In genomic region chr3:134030801-134031619, GRCh38 we compare ENCODE assay signal across 25 cellular contexts. TPM values are rescaled to one million over a fixed set of nuclear protein-coding genes. Genes with fewer than 3 reads are reported as not detected.
DNase-seq lines count a peak whose midpoint lies in the region; ATAC-seq and TF ChIP-seq lines count a peak whose summit lies in the region.
"Had no signal": no experiment of that assay in that cellular context is flagged by ENCODE, and none has a peak within 500 bp of the region (broad histone marks: within the 10 kb centered on the region; RNA-seq: fewer than 3 reads in every experiment).

No MANE protein-coding gene starts in this region.

- H3K27ac ChIP-seq in right atrium auricular region, result no peak overlapping the region
- no peak overlapping the region for H3K27ac ChIP-seq in colonic mucosa
- H3K27ac ChIP-seq: testis had no signal

- intact Hi-C loops in cardiac septum (cut with DNase I), result loop anchor here (5.0 kb wide), 1 partner anchor 84 kb away; no protein-coding TSS in a partner anchor
- intact Hi-C loops in colonic mucosa (cut with DNase I), result no loop called here

- H3K36me3 ChIP-seq in right atrium auricular region, result no peaks in the 10 kb centered on the region
- no peaks in the 10 kb centered on the region for H3K36me3 ChIP-seq in colonic mucosa

- H3K27me3 Mint-ChIP-seq in nephron (ENCODE audit: low read depth), result peaks cover 63% of the 10 kb centered on the region

- H3K9me3 ChIP-seq in right atrium auricular region, result no peaks in the 10 kb centered on the region
- H3K9me3 ChIP-seq in colonic mucosa, result no peaks in the 10 kb centered on the region
- H3K9me3 ChIP-seq: A549, testis had no signal

- H3K4me1 Mint-ChIP-seq in nephron, result peaks cover 17% of the 10 kb centered on the region
- H3K4me1 Mint-ChIP-seq: central memory CD8-positive, alpha-beta T cell had no signal

- TF ChIP-seq CTCF in right atrium auricular region (IDR thresholded peaks at IDR 0.05) (no peak), colonic mucosa (IDR thresholded peaks at IDR 0.05) (no peak), nephron (IDR thresholded peaks at IDR 0.05; ENCODE audit: unreplicated experiment in 3 of 3) (no peak)

- H3K27me3 ChIP-seq in right atrium auricular region (no peaks in the 10 kb centered on the region), colonic mucosa (peaks cover 22% of the 10 kb centered on the region)
- H3K27me3 ChIP-seq: testis had no signal

- no peak overlapping the region for H3K9ac ChIP-seq in colonic mucosa (ENCODE audit: low read depth in 2 of 2, low read length in 2 of 2)

- H3K4me3 ChIP-seq in right atrium auricular region (no peak overlapping the region), colonic mucosa (no peak overlapping the region)

- ATAC-seq in HG03439 (IDR thresholded peaks at IDR 0.05; ENCODE audit: unreplicated experiment), result no peak
- ATAC-seq: activated naive CD8-positive, alpha-beta T cell treated with anti-CD3 and anti-CD28 coated beads, Interleukin-2, amount 50 U/mL, for 24 hours; naive thymus-derived CD8-positive, alpha-beta T cell; PC-3 had no signal

- peak overlapping the region; percentile 68 to 98 (median 91) for H3K27ac Mint-ChIP-seq in nephron
- H3K27ac Mint-ChIP-seq: activated naive CD8-positive, alpha-beta T cell treated with anti-CD3 and anti-CD28 coated beads, Interleukin-2, amount 50 U/mL, for 24 hours; CD4-positive, CD25-positive, alpha-beta regulatory T cell; naive thymus-derived CD8-positive, alpha-beta T cell; T-helper 1 cell treated with Interleukin-12 subunit alpha and Interleukin-12 subunit beta and Interleukin-4 antibody, amounts not matched to agents 30 μg/mL and 1 μg/mL, for 36 hours had no signal

- H3K4me1 ChIP-seq in right atrium auricular region (peaks cover 0 to 23% of the 10 kb centered on the region in 2 donors), colonic mucosa (no peaks in the 10 kb centered on the region)

- no peaks in the 10 kb centered on the region for H3K9me3 Mint-ChIP-seq in nephron
- H3K9me3 Mint-ChIP-seq: activated naive CD8-positive, alpha-beta T cell treated with anti-CD3 and anti-CD28 coated beads, Interleukin-2, amount 50 U/mL, for 24 hours; central memory CD8-positive, alpha-beta T cell; naive thymus-derived CD8-positive, alpha-beta T cell; T-helper 1 cell treated with Interleukin-12 subunit alpha and Interleukin-12 subunit beta and Interleukin-4 antibody, amounts not matched to agents 30 μg/mL and 1 μg/mL, for 36 hours had no signal

- no peaks in the 10 kb centered on the region for H3K36me3 Mint-ChIP-seq in nephron (ENCODE audit: low read depth)
- H3K36me3 Mint-ChIP-seq: CD4-positive, CD25-positive, alpha-beta regulatory T cell; naive thymus-derived CD8-positive, alpha-beta T cell had no signal

- peak overlapping the region; percentile 87 to 92 (median 91) for H3K4me3 Mint-ChIP-seq in nephron
- H3K4me3 Mint-ChIP-seq: central memory CD8-positive, alpha-beta T cell; T-helper 1 cell treated with Interleukin-12 subunit alpha and Interleukin-12 subunit beta and Interleukin-4 antibody, amounts not matched to agents 30 μg/mL and 1 μg/mL, for 36 hours had no signal

- DNase-seq in right atrium auricular region (ENCODE audit: low spot score), result peak; percentile 55
- DNase-seq in cardiac septum (ENCODE audit: low spot score), result no peak
- DNase-seq in colonic mucosa, result peak; percentile 15
- DNase-seq in superior temporal gyrus (ENCODE audit: extremely low spot score), result peak; percentile 22
- no peak for DNase-seq in NCI-H187 (lab: John Stamatoyannopoulos, UW)
- DNase-seq in DMS53 treated with DMSO at 0.1 percent for 48 hours (lab: John Stamatoyannopoulos, UW; ENCODE audit: unreplicated experiment), result no peak
- DNase-seq: activated CD4-positive, alpha-beta T cell treated with anti-CD3 and anti-CD28 coated beads, Interleukin-2, amount 50 U/mL, for 4 hours; activated naive CD4-positive, alpha-beta T cell; activated naive CD8-positive, alpha-beta T cell treated with anti-CD3 and anti-CD28 coated beads, Interleukin-2, amount 50 U/mL, for 24 hours; CD4-positive, CD25-positive, alpha-beta regulatory T cell; DMS 273 treated with DMSO at 0.1 percent for 48 hours; foreskin fibroblast; head of caudate nucleus; islet precursor cell; KBM-7; left ventricle myocardium superior; naive thymus-derived CD8-positive, alpha-beta T cell; PC-3; stimulated activated naive CD4-positive, alpha-beta T cell; testis had no signal

RNA-seq across cellular contexts. Expression of gene SLCO2A1, which starts 1.3 kb away (rescaled TPM):
- 10 to 100 TPM; 15.1 to 36.4 TPM for total RNA-seq in right atrium auricular region
- total RNA-seq in cardiac septum, result 59.2 TPM
- 10 to 100 TPM; 26.3 to 34.8 TPM for total RNA-seq in colonic mucosa
- total RNA-seq: CD4-positive, CD25-positive, alpha-beta regulatory T cell; naive thymus-derived CD8-positive, alpha-beta T cell; PC-3 had no signal

Comparison
In these comparisons a context has a peak if more than half of its experiments do, and no peak if none do; other contexts are left out.
1. DNase-seq: peak in right atrium auricular region (single experiment), colonic mucosa (single experiment) and superior temporal gyrus (single experiment); none in cardiac septum (single experiment), NCI-H187 (0 of 2) and DMS53 treated with DMSO at 0.1 percent for 48 hours (single experiment).